9 cellular contexts compared by ENCODE assay signal in genomic region chr11:62443390-62444201, GRCh38. TPM values are rescaled to one million over a fixed set of nuclear protein-coding genes. Genes with fewer than 3 reads are reported as not detected.
A peak's percentile ranks its signal among the peaks of the same experiment; 100 is the strongest.
DNase-seq lines count a peak whose midpoint lies in the region; ATAC-seq and TF ChIP-seq lines count a peak whose summit lies in the region.
"Had no signal": no experiment of that assay in that cellular context is flagged by ENCODE, and none has a peak within 500 bp of the region (broad histone marks: within the 10 kb centered on the region; RNA-seq: fewer than 3 reads in every experiment).

No MANE protein-coding gene starts in this region.

- no peak overlapping the region for H2AFZ ChIP-seq in fibroblast of lung (ENCODE audit: low read length)

- no peaks in the 10 kb centered on the region for H3K9me3 ChIP-seq in fibroblast of lung (ENCODE audit: control insufficient read depth, insufficient read depth, low read depth, low read length)
- H3K9me3 ChIP-seq in psoas muscle, result no peaks in the 10 kb centered on the region

- 59 to 69% (median 68%) methylated on average over 17 of the region's 17 CpGs for WGBS in psoas muscle, 3 donors

- H3K36me3 ChIP-seq in fibroblast of lung (ENCODE audit: control insufficient read depth, insufficient read depth, low read length), result no peaks in the 10 kb centered on the region
- no peaks in the 10 kb centered on the region for H3K36me3 ChIP-seq in psoas muscle (ENCODE audit: insufficient read depth in 1 of 2, low read depth in 1 of 2)

- H3K4me1 ChIP-seq in fibroblast of lung (ENCODE audit: control insufficient read depth, extremely low read depth, insufficient read depth, low read length), result peaks cover 24% of the 10 kb centered on the region
- peaks cover 14% of the 10 kb centered on the region for H3K4me1 ChIP-seq in psoas muscle

- intact Hi-C loops in psoas muscle (cut with DNase I), result no loop called here

- TF ChIP-seq CTCF in fibroblast of lung (conservative IDR thresholded peaks at IDR 0.05 in 1 of 2, IDR thresholded peaks at IDR 0.05 in 1 of 2; ENCODE audit: low read depth in 1 of 2, low read length in 2 of 2), result no peak
- TF ChIP-seq CTCF in psoas muscle (IDR thresholded peaks at IDR 0.05), result no peak

- peak overlapping the region; percentile 90 for H3K4me2 ChIP-seq in fibroblast of lung (ENCODE audit: extremely low read depth, insufficient read depth, low read length)

- peak overlapping the region; percentile 69 for H3K9ac ChIP-seq in fibroblast of lung (ENCODE audit: insufficient read depth, low read length)

- DNase-seq in CD1c-positive myeloid dendritic cell (ENCODE audit: extremely low spot score) (peak; percentile 67), fibroblast of lung (ENCODE audit: low read depth in 2 of 2) (peak in 1 of 2 donors; percentile 43), psoas muscle (peak; percentile 70 to 71), HuH-7 (ENCODE audit: low spot score) (no peak), NCI-H2171 (lab: John Stamatoyannopoulos, UW) (no peak), H4 (ENCODE audit: low spot score) (no peak)

- ATAC-seq in SK-N-SH treated with all-trans-retinoic acid at 6 μM for 48 hours (peak; percentile 21), psoas muscle (peak; percentile 24 to 65 (median 42)), HG02970 (IDR thresholded peaks at IDR 0.05; ENCODE audit: low FRiP score, unreplicated experiment) (no peak)

- no peaks in the 10 kb centered on the region for H4K20me1 ChIP-seq in fibroblast of lung (ENCODE audit: control insufficient read depth, extremely low read depth, insufficient read depth, low read length)

- H3K27ac ChIP-seq in fibroblast of lung (ENCODE audit: insufficient read depth, low read length) (peak overlapping the region; percentile 92), psoas muscle (peak overlapping the region; percentile 63)

- no peaks in the 10 kb centered on the region for H3K79me2 ChIP-seq in fibroblast of lung (ENCODE audit: control insufficient read depth, insufficient read depth, low read length)

- H3K4me3 ChIP-seq in fibroblast of lung (replicated peaks in 1 of 4; ENCODE audit: control extremely low read depth in 1 of 4, insufficient read depth in 1 of 4, low read depth in 3 of 4, low read length in 4 of 4) (peak overlapping the region in 3 of 4 experiments; percentile 56 to 58 (median 56)), psoas muscle (peak overlapping the region; percentile 57)

- no peaks in the 10 kb centered on the region for H3K27me3 ChIP-seq in fibroblast of lung (ENCODE audit: control insufficient read depth, insufficient read depth, low read length)
- peaks cover 0 to 5% (median 5%) of the 10 kb centered on the region in 3 donors for H3K27me3 ChIP-seq in psoas muscle (ENCODE audit: insufficient read depth in 3 of 3, low read length in 2 of 3)

TF ChIP-seq in SK-N-SH treated with all-trans-retinoic acid at 6 μM for 48 hours, 23 proteins besides CTCF, POLR2A, EP300 and RAD21:
- TF ChIP-seq RARB (CRISPR knock-in tag; IDR thresholded peaks at IDR 0.05) (no peak), ESRRG (CRISPR knock-in tag; IDR thresholded peaks at IDR 0.05) (no peak), ARNTL (CRISPR knock-in tag; IDR thresholded peaks at IDR 0.05; ENCODE audit: borderline replicate concordance, low read depth) (no peak), CSDC2 (CRISPR knock-in tag; IDR thresholded peaks at IDR 0.05) (no peak), ISL1 (CRISPR knock-in tag; IDR thresholded peaks at IDR 0.05) (no peak), ZFP30 (CRISPR knock-in tag; IDR thresholded peaks at IDR 0.05) (no peak), GLIS3 (CRISPR knock-in tag; IDR thresholded peaks at IDR 0.05) (no peak), TOX (CRISPR knock-in tag; IDR thresholded peaks at IDR 0.05; ENCODE audit: borderline replicate concordance) (no peak), ZNF70 (CRISPR knock-in tag; IDR thresholded peaks at IDR 0.05) (no peak), SNAI2 (CRISPR knock-in tag; IDR thresholded peaks at IDR 0.05) (no peak), BACH2 (CRISPR knock-in tag; IDR thresholded peaks at IDR 0.05; ENCODE audit: borderline replicate concordance) (no peak), OSR1 (CRISPR knock-in tag; IDR thresholded peaks at IDR 0.05) (no peak), TSHZ2 (CRISPR knock-in tag; IDR thresholded peaks at IDR 0.05) (no peak)

RNA-seq across cellular contexts. Expression of gene SCGB1A1, which starts 24.8 kb away (rescaled TPM):
- total RNA-seq in fibroblast of lung, result not detected in 2 replicates
- polyA plus RNA-seq in fibroblast of lung, result not detected in 2 replicates
- not detected in 2 replicates for polyA plus RNA-seq in fibroblast of lung (2012)
- not detected in 2 replicates for polyA minus RNA-seq in fibroblast of lung (ENCODE audit: low replicate concordance)
- not detected for total RNA-seq in psoas muscle
- under 1 TPM in 1 of 3 donors, not detected in 2; 0.35 TPM for polyA plus RNA-seq in psoas muscle
- total RNA-seq in H4 (2014; rRNA removed; shearing (Covaris generic)), result not detected in 2 replicates
- total RNA-seq: T-helper 2 cell treated with Interferon-gamma antibody and Interleukin-4, amounts not matched to agents 100 ng/mL and 5 ng/mL, for 36 hours had no signal

Comparison
In these comparisons a context has a peak if more than half of its experiments do, and no peak if none do; other contexts are left out.
1. DNase-seq: peak in CD1c-positive myeloid dendritic cell (single experiment) and psoas muscle (2 of 2); none in HuH-7 (single experiment), NCI-H2171 (single experiment) and H4 (single experiment).